8 cellular contexts compared by ENCODE assay signal in the genomic region with DNA sequence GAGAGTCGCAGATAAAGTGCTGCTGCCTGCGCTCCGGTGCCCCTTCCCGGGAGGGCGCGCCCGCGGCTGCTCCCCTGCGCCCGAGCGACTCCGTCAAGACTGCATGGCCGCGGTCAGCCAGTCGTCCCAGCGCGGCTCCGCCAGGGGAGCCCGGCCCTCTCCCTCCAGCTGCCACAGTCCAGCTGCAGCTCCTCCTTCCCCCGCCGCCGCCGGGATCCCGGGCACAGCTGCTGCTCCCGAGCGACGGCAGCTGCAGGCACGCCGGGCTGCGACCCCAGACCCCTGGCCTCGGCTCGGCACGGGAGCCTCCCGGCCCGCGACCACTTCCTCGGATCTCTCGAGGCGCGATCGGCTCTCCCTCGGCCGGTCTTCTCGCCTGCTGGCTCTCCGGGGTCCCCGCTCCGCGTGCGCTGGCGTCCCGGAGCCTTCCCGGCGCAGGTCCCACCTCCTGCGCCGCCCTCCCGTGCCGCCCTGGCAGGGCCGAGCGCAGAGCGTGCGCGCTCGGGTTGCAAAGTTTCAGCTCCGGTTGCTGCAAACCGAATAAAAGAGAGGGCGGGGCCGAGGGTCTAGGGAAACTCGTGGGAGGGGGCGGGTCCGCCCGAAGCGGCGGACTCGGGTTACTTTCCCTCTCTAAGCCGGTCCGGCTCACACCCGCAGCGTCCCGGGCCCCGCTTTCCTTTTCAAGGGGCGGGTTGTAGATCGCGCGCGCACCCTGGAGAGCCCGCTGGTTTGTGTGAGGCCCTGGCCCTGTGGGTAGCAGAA. TPM values are rescaled to one million over a fixed set of nuclear protein-coding genes. Genes with fewer than 3 reads are reported as not detected.
A peak's percentile ranks its signal among the peaks of the same experiment; 100 is the strongest.
DNase-seq lines count a peak whose midpoint lies in the region; ATAC-seq lines count a peak whose summit lies in the region.

TSS of gene CNKSR3 (minus strand) at position 542 of the 762 bp plus-strand sequence. CDS start 571 bp downstream, outside the sequence.

- peaks cover 4% of the 10 kb centered on the region for H3K4me1 Mint-ChIP-seq in activated CD4-positive, alpha-beta T cell treated with anti-CD3 and anti-CD28 coated beads, Interleukin-2, amount 10 ng/mL, durations not matched to agents 24 days and 14 days

- intact Hi-C loops in activated CD4-positive, alpha-beta T cell treated with anti-CD3 and anti-CD28 coated beads, Interleukin-2, amount 10 ng/mL, durations not matched to agents 24 days and 14 days (cut with micrococcal nuclease) = no loop called here

- no peak within 1 kb of the TSS for H3K27ac Mint-ChIP-seq in activated CD4-positive, alpha-beta T cell treated with anti-CD3 and anti-CD28 coated beads, Interleukin-2, amount 10 ng/mL, durations not matched to agents 24 days and 14 days

- peak within 1 kb of the TSS; percentile 70 for H3K4me3 Mint-ChIP-seq in activated CD4-positive, alpha-beta T cell treated with anti-CD3 and anti-CD28 coated beads, Interleukin-2, amount 10 ng/mL, durations not matched to agents 24 days and 14 days

- no peaks in the 10 kb centered on the region for H3K36me3 Mint-ChIP-seq in activated CD4-positive, alpha-beta T cell treated with anti-CD3 and anti-CD28 coated beads, Interleukin-2, amount 10 ng/mL, durations not matched to agents 24 days and 14 days (ENCODE audit: low read depth)

- DNase-seq in activated CD4-positive, alpha-beta T cell treated with anti-CD3 and anti-CD28 coated beads, Interleukin-2, amount 10 ng/mL, durations not matched to agents 24 days and 14 days = peak; percentile 60
- no peak for DNase-seq in activated CD4-positive, alpha-beta T cell treated with anti-CD3 and anti-CD28 coated beads, Interleukin-2, amount 50 U/mL, for 4 hours
- DNase-seq in NCI-H1048 (lab: John Stamatoyannopoulos, UW) (peak; percentile 89), SW 1271 (lab: John Stamatoyannopoulos, UW) (peak; percentile 76 to 91), dermis microvascular lymphatic vessel endothelial cell (ENCODE audit: low read depth in 2 of 2) (peak; percentile 91 to 97), left lobe of liver (ENCODE audit: low spot score) (peak; percentile 95)
- DNase-seq in stimulated activated CD4-positive, alpha-beta T cell treated with anti-CD3 and anti-CD28 coated beads, Interleukin-1b, Interleukin-23, amount 100 ng/mL, for 48 hours = peak; percentile 20

- no peaks in the 10 kb centered on the region for H3K9me3 Mint-ChIP-seq in activated CD4-positive, alpha-beta T cell treated with anti-CD3 and anti-CD28 coated beads, Interleukin-2, amount 10 ng/mL, durations not matched to agents 24 days and 14 days

- ATAC-seq in HG02571 (IDR thresholded peaks at IDR 0.05; ENCODE audit: unreplicated experiment) = peak; percentile 71
- peak; percentile 81 for ATAC-seq in left lobe of liver

- H3K27me3 Mint-ChIP-seq in activated CD4-positive, alpha-beta T cell treated with anti-CD3 and anti-CD28 coated beads, Interleukin-2, amount 10 ng/mL, durations not matched to agents 24 days and 14 days = peaks cover 59% of the 10 kb centered on the region

RNA-seq across cellular contexts. Expression of gene CNKSR3, which starts in this region (rescaled TPM):
- not detected in 2 replicates for total RNA-seq in activated CD4-positive, alpha-beta T cell treated with anti-CD3 and anti-CD28 coated beads, Interleukin-2, amount 10 ng/mL, durations not matched to agents 24 days and 14 days
- total RNA-seq in dermis microvascular lymphatic vessel endothelial cell = 6.8 and 8.3 TPM in 2 replicates
- total RNA-seq in left lobe of liver = 42.9 TPM

Comparison
In these comparisons a context has a peak if more than half of its experiments do, and no peak if none do; other contexts are left out.
1. Peak in DNase-seq in activated CD4-positive, alpha-beta T cell treated with anti-CD3 and anti-CD28 coated beads, Interleukin-2, amount 10 ng/mL, durations not matched to agents 24 days and 14 days; RNA of the gene not detected or under 1 TPM.
2. DNase-seq: peak in NCI-H1048 (single experiment), SW 1271 (2 of 2), dermis microvascular lymphatic vessel endothelial cell (2 of 2), left lobe of liver (single experiment) and stimulated activated CD4-positive, alpha-beta T cell treated with anti-CD3 and anti-CD28 coated beads, Interleukin-1b, Interleukin-23, amount 100 ng/mL, for 48 hours (single experiment); none in activated CD4-positive, alpha-beta T cell treated with anti-CD3 and anti-CD28 coated beads, Interleukin-2, amount 50 U/mL, for 4 hours (0 of 2).